Comparison of ENCODE assay signal across 8 cellular contexts in the genomic region with DNA sequence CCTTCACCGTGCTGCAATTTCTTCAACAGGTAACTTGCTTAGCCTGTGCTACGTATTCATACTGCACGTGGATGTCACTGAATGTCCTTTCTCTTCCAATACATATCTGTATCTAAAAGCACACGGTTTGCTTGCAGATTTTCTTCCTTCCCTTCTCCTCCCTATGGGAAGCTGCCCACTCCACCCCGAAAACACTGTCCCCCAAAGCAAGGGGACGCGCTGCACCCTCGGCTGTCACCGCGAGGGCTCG. TPM values are rescaled to one million over a fixed set of nuclear protein-coding genes. Genes with fewer than 3 reads are reported as not detected.
DNase-seq lines count a peak whose midpoint lies in the region; ATAC-seq lines count a peak whose summit lies in the region.

No MANE protein-coding gene starts in this region.

- peaks cover 20% of the 10 kb centered on the region for H3K4me1 Mint-ChIP-seq in activated naive CD4-positive, alpha-beta T cell treated with anti-CD3 and anti-CD28 coated beads for 36 hours (ENCODE audit: low read depth)

- peak overlapping the region; percentile 91 to 97 for H3K4me3 ChIP-seq in stomach smooth muscle (ENCODE audit: low read length in 2 of 2)

- DNase-seq in activated naive CD4-positive, alpha-beta T cell treated with anti-CD3 and anti-CD28 coated beads for 36 hours, result no peak
- DNase-seq in activated naive CD4-positive, alpha-beta T cell (lab: John Stamatoyannopoulos, UW), result no peak
- DNase-seq in NCI-H146 treated with DMSO at 0.1 percent for 48 hours (lab: John Stamatoyannopoulos, UW; ENCODE audit: unreplicated experiment), result peak; percentile 71
- DNase-seq in inferior parietal cortex (ENCODE audit: extremely low spot score), result peak; percentile 80
- no peak for DNase-seq in HuH-7 (ENCODE audit: low spot score)

- H3K36me3 Mint-ChIP-seq in activated naive CD4-positive, alpha-beta T cell treated with anti-CD3 and anti-CD28 coated beads for 36 hours (ENCODE audit: low read depth), result no peaks in the 10 kb centered on the region

- H3K27me3 Mint-ChIP-seq in activated naive CD4-positive, alpha-beta T cell treated with anti-CD3 and anti-CD28 coated beads for 36 hours (ENCODE audit: low read depth), result no peaks in the 10 kb centered on the region

- peaks cover 15% of the 10 kb centered on the region for H3K4me1 ChIP-seq in stomach smooth muscle (ENCODE audit: control insufficient read depth, insufficient read depth, low read length)

- no peaks in the 10 kb centered on the region for H3K9me3 Mint-ChIP-seq in activated naive CD4-positive, alpha-beta T cell treated with anti-CD3 and anti-CD28 coated beads for 36 hours

- peak overlapping the region; percentile 52 for H3K27ac Mint-ChIP-seq in activated naive CD4-positive, alpha-beta T cell treated with anti-CD3 and anti-CD28 coated beads for 36 hours

- no peaks in the 10 kb centered on the region for H3K36me3 ChIP-seq in stomach smooth muscle (ENCODE audit: control insufficient read depth in 2 of 2, insufficient read depth in 2 of 2, low read length in 2 of 2)

- ATAC-seq in HG02763 (IDR thresholded peaks at IDR 0.05; ENCODE audit: unreplicated experiment), result peak; percentile 7

- H3K4me3 Mint-ChIP-seq in activated naive CD4-positive, alpha-beta T cell treated with anti-CD3 and anti-CD28 coated beads for 36 hours, result no peak overlapping the region

- H3K27me3 ChIP-seq in stomach smooth muscle (ENCODE audit: control insufficient read depth in 1 of 2, insufficient read depth in 2 of 2, low read length in 2 of 2), result no peaks in the 10 kb centered on the region

- no peaks in the 10 kb centered on the region for H3K9me3 ChIP-seq in stomach smooth muscle (ENCODE audit: control insufficient read depth in 2 of 2, low read length in 2 of 2)

- intact Hi-C loops in activated naive CD4-positive, alpha-beta T cell treated with anti-CD3 and anti-CD28 coated beads for 36 hours (cut with micrococcal nuclease), result loop anchor here (5.0 kb wide), 1 partner anchor 37 kb away; no protein-coding TSS in a partner anchor

- CTCF ChIA-PET in activated naive CD4-positive, alpha-beta T cell treated with anti-CD3 and anti-CD28 coated beads for 36 hours (lab: Charles Lee), result no interaction called here

- peak overlapping the region; percentile 80 to 86 for H3K9ac ChIP-seq in stomach smooth muscle (ENCODE audit: low read length in 2 of 2)

- H3K27ac ChIP-seq in adipose tissue (ENCODE audit: low read depth, low read length), result peak overlapping the region; percentile 79
- H3K27ac ChIP-seq in stomach smooth muscle (ENCODE audit: low read length), result peak overlapping the region; percentile 89

- 0 to 1% (median 0%) methylated on average over 11 of the region's 11 CpGs for WGBS in adipose tissue, 3 donors

RNA-seq across cellular contexts. Expression of a gene that starts 0.7 kb away (rescaled TPM):
- total RNA-seq in activated naive CD4-positive, alpha-beta T cell treated with anti-CD3 and anti-CD28 coated beads for 36 hours, result 10 to 100 TPM; 28.3 to 29.9 TPM
- 10 to 100 TPM in 2 of 3 donors, 1 to 10 TPM in 1; 7.2 to 22.2 (median 12.4) TPM for polyA plus RNA-seq in adipose tissue

Comparison
In these comparisons a context has a peak if more than half of its experiments do, and no peak if none do; other contexts are left out.
1. DNase-seq: peak in NCI-H146 treated with DMSO at 0.1 percent for 48 hours (single experiment) and inferior parietal cortex (single experiment); none in activated naive CD4-positive, alpha-beta T cell treated with anti-CD3 and anti-CD28 coated beads for 36 hours (single experiment), activated naive CD4-positive, alpha-beta T cell (0 of 4) and HuH-7 (single experiment).